ENCODE assay signal across 24 cellular contexts in the genomic region with DNA sequence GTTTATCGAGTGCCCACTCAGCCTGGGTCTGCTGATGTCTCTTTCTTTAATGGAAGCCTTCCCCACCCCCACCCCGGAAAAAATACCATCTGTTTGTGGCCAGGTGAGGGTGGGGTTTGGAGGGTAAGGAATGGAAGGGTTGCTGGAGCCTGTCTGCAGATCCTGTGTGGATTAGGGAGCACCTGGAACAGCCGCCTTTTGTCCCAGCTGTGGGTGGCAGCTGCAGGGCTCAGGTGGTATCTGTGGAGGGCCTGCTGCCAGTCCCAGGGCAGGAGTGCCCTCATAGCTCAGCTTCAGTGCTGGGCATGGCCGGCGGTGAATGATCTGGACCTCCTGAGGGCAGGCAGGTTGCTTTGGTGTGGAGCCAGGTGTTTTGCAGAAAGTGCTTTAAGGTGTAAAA. TPM values are rescaled to one million over a fixed set of nuclear protein-coding genes. Genes with fewer than 3 reads are reported as not detected.
DNase-seq lines count a peak whose midpoint lies in the region; ATAC-seq and TF ChIP-seq lines count a peak whose summit lies in the region.
"Had no signal": no experiment of that assay in that cellular context is flagged by ENCODE, and none has a peak within 500 bp of the region (broad histone marks: within the 10 kb centered on the region; RNA-seq: fewer than 3 reads in every experiment).

No MANE protein-coding gene starts in this region.

- TF ChIP-seq CTCF in RWPE2 (IDR thresholded peaks at IDR 0.05; ENCODE audit: poor library complexity, severe bottlenecking) (no peak), stomach (IDR thresholded peaks at IDR 0.05) (no peak), PC-9 (conservative IDR thresholded peaks at IDR 0.05) (no peak)

- TF ChIP-seq EP300 in stomach (IDR thresholded peaks at IDR 0.05), result no peak

- no peak overlapping the region for H2AFZ ChIP-seq in PC-9
- H2AFZ ChIP-seq: hepatocyte had no signal

- H3K36me3 ChIP-seq in RWPE2 (ENCODE audit: low read depth) (no peaks in the 10 kb centered on the region), stomach (peaks cover 22 to 72% (median 70%) of the 10 kb centered on the region in 4 donors), PC-9 (ENCODE audit: low read depth) (no peaks in the 10 kb centered on the region)

- no peak for TF ChIP-seq POLR2A in stomach (IDR thresholded peaks at IDR 0.05)

- WGBS in stomach, 5 donors, result 83 to 94% (median 86%) methylated on average over 5 of the region's 5 CpGs

- POLR2A ChIA-PET in PC-9 (lab: Charles Lee; ENCODE audit: unreplicated experiment), result no interaction called here

- ATAC-seq in RWPE2 (ENCODE audit: low read depth) (no peak; the same call in 2 of the 3 replicates), left ventricle myocardium superior (peak; percentile 49)
- ATAC-seq: activated T-cell treated with anti-CD3 and anti-CD28 coated beads, Interleukin-2, amount 50 U/mL, for 4 hours had no signal

- H3F3A ChIP-seq in PC-9 (ENCODE audit: insufficient read depth, low read depth), result no peaks in the 10 kb centered on the region

- H3K4me3 ChIP-seq in RWPE2 (ENCODE audit: severe bottlenecking) (no peak overlapping the region), stomach (no peak overlapping the region), PC-9 (no peak overlapping the region)
- H3K4me3 ChIP-seq: ascending aorta, hepatocyte, tibial nerve had no signal

- DNase-seq in DMS53 (lab: John Stamatoyannopoulos, UW) (peak; percentile 33), DMS53 treated with DMSO at 0.1 percent for 48 hours (lab: John Stamatoyannopoulos, UW; ENCODE audit: unreplicated experiment) (no peak), RWPE2 (ENCODE audit: low spot score) (no peak), left ventricle myocardium superior (no peak), stomach (no peak), NCI-H1417 treated with DMSO at 0.1 percent for 48 hours (lab: John Stamatoyannopoulos, UW) (no peak), ecto neural progenitor cell (ENCODE audit: low spot score) (no peak), PC-9 (no peak)
- DNase-seq: activated CD4-positive, CD25-positive, alpha-beta regulatory T cell treated with anti-CD3 and anti-CD28 coated beads, Interleukin-2, amount 50 U/mL, for 72 hours; activated naive CD4-positive, alpha-beta T cell treated with anti-CD3 and anti-CD28 coated beads for 36 hours; activated T-cell treated with anti-CD3 and anti-CD28 coated beads, Interleukin-2, amount 50 U/mL, for 4 hours; AML-193; EL; HCEC 1CT; NCI-H2081; NCI-H510A treated with DMSO at 0.1 percent for 48 hours; stimulated activated CD4-positive, alpha-beta T cell treated with anti-CD3 and anti-CD28 coated beads, Interleukin-2, amount 100 ng/mL, for 24 hours; stimulated activated naive CD4-positive, alpha-beta T cell; T1000 had no signal

- no peaks in the 10 kb centered on the region for H3K79me2 ChIP-seq in PC-9 (ENCODE audit: low read depth)
- H3K79me2 ChIP-seq: hepatocyte had no signal

- intact Hi-C loops in left ventricle myocardium superior (cut with micrococcal nuclease), result no loop called here
- intact Hi-C loops in stomach (cut with DNase I; ENCODE audit: low total_unique reads), result no loop called here
- intact Hi-C loops in PC-9 (cut with micrococcal nuclease; ENCODE audit: unreplicated experiment), result no loop called here

- H3K4me1 ChIP-seq in RWPE2 (ENCODE audit: insufficient read depth, poor library complexity, severe bottlenecking), result peaks cover 9% of the 10 kb centered on the region
- peaks cover 2 to 8% (median 6%) of the 10 kb centered on the region in 4 donors for H3K4me1 ChIP-seq in stomach
- H3K4me1 ChIP-seq in PC-9 (replicated peaks; ENCODE audit: insufficient read depth), result no peaks in the 10 kb centered on the region
- H3K4me1 ChIP-seq: ascending aorta had no signal

- H3K9me2 ChIP-seq in PC-9 (ENCODE audit: insufficient read depth), result no peaks in the 10 kb centered on the region

- H3K4me2 ChIP-seq in PC-9, result no peak overlapping the region
- H3K4me2 ChIP-seq: hepatocyte, KMS-11 had no signal

- no TSS peak for BruUV-seq in PC-9 (replicated peaks; lab: Mats Ljungman, UMichigan)

- H3K27me3 ChIP-seq in RWPE2 (ENCODE audit: insufficient read depth, poor library complexity, severe bottlenecking) (no peaks in the 10 kb centered on the region), stomach (no peaks in the 10 kb centered on the region), PC-9 (ENCODE audit: insufficient read depth, low read depth) (no peaks in the 10 kb centered on the region)
- H3K27me3 ChIP-seq: ascending aorta, hepatocyte, tibial nerve had no signal

- CTCF ChIA-PET in PC-9 (lab: Charles Lee), result no interaction called here

- H3K9me3 ChIP-seq in RWPE2 (ENCODE audit: severe bottlenecking) (no peaks in the 10 kb centered on the region), stomach (no peaks in the 10 kb centered on the region), PC-9 (ENCODE audit: insufficient read depth, low read depth) (no peaks in the 10 kb centered on the region)
- H3K9me3 ChIP-seq: ascending aorta, tibial nerve had no signal

- peak overlapping the region; percentile 33 for H3K27ac ChIP-seq in RWPE2 (ENCODE audit: poor library complexity, severe bottlenecking)
- peak overlapping the region in 3 of 5 donors; percentile 23 to 40 (median 38) for H3K27ac ChIP-seq in stomach
- no peak overlapping the region for H3K27ac ChIP-seq in PC-9
- H3K27ac ChIP-seq: 22Rv1, ascending aorta, hepatocyte, KMS-11 had no signal

- H4K20me1 ChIP-seq in PC-9 (ENCODE audit: insufficient read depth), result no peaks in the 10 kb centered on the region

RNA-seq across cellular contexts. Expression of a gene that starts 45.3 kb away (rescaled TPM):
- total RNA-seq in left ventricle myocardium superior (73.3 TPM), stomach (100 to 1,000 TPM in 3 of 5 donors, 10 to 100 TPM in 2; 75.2 to 263 (median 138) TPM), PC-9 (2021) (83.6 and 91.4 TPM in 2 replicates)
- polyA plus RNA-seq in stomach, result 10 to 100 TPM; 61.0 to 79.9 (median 64.5) TPM
